30 cellular contexts compared by ENCODE assay signal in genomic region chr5:135061001-135061400, GRCh38. TPM values are rescaled to one million over a fixed set of nuclear protein-coding genes. Genes with fewer than 3 reads are reported as not detected.
"Had no signal": no experiment of that assay in that cellular context is flagged by ENCODE, and none has a peak within 500 bp of the region (broad histone marks: within the 10 kb centered on the region; RNA-seq: fewer than 3 reads in every experiment).

No MANE protein-coding gene starts in this region.

- H3K9me3 Mint-ChIP-seq: naive thymus-derived CD4-positive, alpha-beta T cell; natural killer cell; nephron; stimulated activated memory B cell treated with anti-CD40 and anti-IgM and Interleukin-4, amounts not matched to agents 10 μg/mL and 1 μg/mL and 100 μg/mL, for 72 hours; stimulated activated naive CD8-positive, alpha-beta T cell treated with anti-CD3 and anti-CD28 coated beads, Interleukin-15, amount 100 ng/mL, for 72 hours; type B pancreatic cell had no signal

- H3K4me1 ChIP-seq: parathyroid adenoma, suprapubic skin, testis, transverse colon, upper lobe of right lung, uterus had no signal

- H3K79me2 ChIP-seq: parathyroid adenoma had no signal

- FAIRE-seq: small intestine had no signal

- H3K9ac ChIP-seq: parathyroid adenoma had no signal

- H3K4me3 Mint-ChIP-seq: naive thymus-derived CD4-positive, alpha-beta T cell; natural killer cell; nephron; stimulated activated memory B cell treated with anti-CD40 and anti-IgM and Interleukin-4, amounts not matched to agents 10 μg/mL and 1 μg/mL and 100 μg/mL, for 72 hours; stimulated activated naive CD8-positive, alpha-beta T cell treated with anti-CD3 and anti-CD28 coated beads, Interleukin-15, amount 100 ng/mL, for 72 hours; type B pancreatic cell had no signal

- H3K4me3 ChIP-seq: ovary, psoas muscle, suprapubic skin, testis, tibial artery, transverse colon, upper lobe of right lung, uterus had no signal

- H3K27me3 ChIP-seq: ovary, testis, tibial artery, transverse colon, uterus had no signal

- H3K4me1 Mint-ChIP-seq: naive thymus-derived CD4-positive, alpha-beta T cell; natural killer cell; stimulated activated memory B cell treated with anti-CD40 and anti-IgM and Interleukin-4, amounts not matched to agents 10 μg/mL and 1 μg/mL and 100 μg/mL, for 72 hours; stimulated activated naive CD8-positive, alpha-beta T cell treated with anti-CD3 and anti-CD28 coated beads, Interleukin-15, amount 100 ng/mL, for 72 hours had no signal

- H2AFZ ChIP-seq: parathyroid adenoma had no signal

- H3K9me3 ChIP-seq: neutrophil, ovary, psoas muscle, suprapubic skin, testis, tibial artery, transverse colon, upper lobe of right lung, uterus had no signal

- DNase-seq: naive thymus-derived CD4-positive, alpha-beta T cell; natural killer cell; nucleus accumbens; ovary; right cardiac atrium; small intestine; stimulated activated CD4-positive, alpha-beta T cell treated with anti-CD3 and anti-CD28 coated beads, Interleukin-12 subunit alpha, Interleukin-12 subunit beta, amount 100 ng/mL, for 4 hours; stimulated activated CD4-positive, alpha-beta T cell treated with anti-CD3 and anti-CD28 coated beads, Interleukin-1b, Interleukin-23, amount 100 ng/mL, for 48 hours; stimulated activated CD4-positive, alpha-beta T cell treated with anti-CD3 and anti-CD28 coated beads, Interleukin-4, amount 100 ng/mL, for 1 hour; stimulated activated CD4-positive, alpha-beta T cell treated with anti-CD3 and anti-CD28 coated beads, Interleukin-4, amount 100 ng/mL, for 4 hours; stimulated activated CD8-positive, alpha-beta memory T cell treated with anti-CD3 and anti-CD28 coated beads, Interleukin-4, amount 100 ng/mL, for 48 hours; stimulated activated naive CD4-positive, alpha-beta T cell; stimulated activated naive CD8-positive, alpha-beta T cell treated with anti-CD3 and anti-CD28 coated beads, Interleukin-15, amount 100 ng/mL, for 72 hours; stimulated activated naive CD8-positive, alpha-beta T cell treated with anti-CD3 and anti-CD28 coated beads, Interleukin-15, Interleukin-2, amounts not matched to agents 100 U/mL and 50 U/mL, for 24 hours; substantia nigra; testis; tibial artery; transverse colon; upper lobe of right lung; uterus had no signal

- H3K36me3 ChIP-seq: neutrophil, ovary, suprapubic skin, tibial artery, transverse colon, upper lobe of right lung, uterus had no signal

- H3K27ac Mint-ChIP-seq: naive thymus-derived CD4-positive, alpha-beta T cell; natural killer cell; nephron; progenitor cell of endocrine pancreas; stimulated activated memory B cell treated with anti-CD40 and anti-IgM and Interleukin-4, amounts not matched to agents 10 μg/mL and 1 μg/mL and 100 μg/mL, for 72 hours; type B pancreatic cell had no signal

- H3K27ac ChIP-seq: neutrophil, ovary, parathyroid adenoma, psoas muscle, suprapubic skin, testis, tibial artery, transverse colon, upper lobe of right lung, uterus had no signal

- ATAC-seq: naive thymus-derived CD4-positive, alpha-beta T cell; natural killer cell; psoas muscle; right cardiac atrium; sciatic nerve; stimulated activated memory B cell treated with anti-CD40 and anti-IgM and Interleukin-4, amounts not matched to agents 10 μg/mL and 1 μg/mL and 100 μg/mL, for 72 hours; stimulated activated naive CD8-positive, alpha-beta T cell treated with anti-CD3 and anti-CD28 coated beads, Interleukin-15, amount 100 ng/mL, for 72 hours; stimulated activated naive CD8-positive, alpha-beta T cell treated with anti-CD3 and anti-CD28 coated beads, Interleukin-15, Interleukin-2, amounts not matched to agents 100 U/mL and 50 U/mL, for 24 hours; upper lobe of right lung had no signal

- H3K36me3 Mint-ChIP-seq: naive thymus-derived CD4-positive, alpha-beta T cell; natural killer cell; stimulated activated memory B cell treated with anti-CD40 and anti-IgM and Interleukin-4, amounts not matched to agents 10 μg/mL and 1 μg/mL and 100 μg/mL, for 72 hours; type B pancreatic cell had no signal

RNA-seq across cellular contexts. Expression of gene PITX1, which starts 27.0 kb away (rescaled TPM):
- total RNA-seq: natural killer cell, upper lobe of right lung had no signal
- polyA plus RNA-seq: naive thymus-derived CD4-positive, alpha-beta T cell; neural cell had no signal
